Comparison of ENCODE assay signal across 8 cellular contexts in the genomic region with DNA sequence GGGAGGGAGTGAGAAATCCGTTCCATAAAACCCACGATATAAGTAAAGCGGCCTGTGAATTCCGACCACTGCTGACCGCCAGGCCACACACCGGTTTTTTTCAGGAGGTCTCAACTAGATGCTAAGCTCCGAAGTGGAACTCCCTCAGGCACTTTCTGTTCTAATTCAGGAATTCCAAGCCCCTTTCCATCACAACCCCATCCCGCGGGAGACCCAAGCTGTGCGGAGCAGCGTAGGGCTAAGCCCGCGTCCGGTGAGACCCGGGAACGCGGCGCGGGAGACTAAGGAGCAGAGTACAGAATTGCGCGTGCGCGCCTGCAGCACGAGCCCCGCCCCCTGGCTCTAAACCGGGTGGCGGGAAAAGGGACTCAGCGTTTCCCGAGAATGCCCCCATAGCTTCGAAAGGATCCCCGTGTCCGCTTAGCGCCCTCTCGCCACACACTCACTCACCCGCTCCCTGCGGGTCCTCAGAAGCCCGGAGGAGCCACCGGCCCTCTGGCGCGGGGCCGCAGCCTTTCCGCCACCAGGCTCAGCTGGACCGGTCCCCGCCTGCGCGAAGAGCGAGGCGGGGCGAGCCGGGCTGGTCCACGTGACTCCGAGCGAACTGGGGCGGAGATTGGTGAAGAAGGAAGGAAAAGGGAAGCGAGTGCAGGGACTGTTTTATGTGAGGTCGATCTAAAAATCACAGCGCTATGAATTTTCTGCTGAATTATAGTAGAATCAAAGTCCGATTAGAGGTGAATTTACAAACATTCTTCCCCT. TPM values are rescaled to one million over a fixed set of nuclear protein-coding genes. Genes with fewer than 3 reads are reported as not detected.
DNase-seq lines count a peak whose midpoint lies in the region; ATAC-seq and TF ChIP-seq lines count a peak whose summit lies in the region.

A gene with protein sequence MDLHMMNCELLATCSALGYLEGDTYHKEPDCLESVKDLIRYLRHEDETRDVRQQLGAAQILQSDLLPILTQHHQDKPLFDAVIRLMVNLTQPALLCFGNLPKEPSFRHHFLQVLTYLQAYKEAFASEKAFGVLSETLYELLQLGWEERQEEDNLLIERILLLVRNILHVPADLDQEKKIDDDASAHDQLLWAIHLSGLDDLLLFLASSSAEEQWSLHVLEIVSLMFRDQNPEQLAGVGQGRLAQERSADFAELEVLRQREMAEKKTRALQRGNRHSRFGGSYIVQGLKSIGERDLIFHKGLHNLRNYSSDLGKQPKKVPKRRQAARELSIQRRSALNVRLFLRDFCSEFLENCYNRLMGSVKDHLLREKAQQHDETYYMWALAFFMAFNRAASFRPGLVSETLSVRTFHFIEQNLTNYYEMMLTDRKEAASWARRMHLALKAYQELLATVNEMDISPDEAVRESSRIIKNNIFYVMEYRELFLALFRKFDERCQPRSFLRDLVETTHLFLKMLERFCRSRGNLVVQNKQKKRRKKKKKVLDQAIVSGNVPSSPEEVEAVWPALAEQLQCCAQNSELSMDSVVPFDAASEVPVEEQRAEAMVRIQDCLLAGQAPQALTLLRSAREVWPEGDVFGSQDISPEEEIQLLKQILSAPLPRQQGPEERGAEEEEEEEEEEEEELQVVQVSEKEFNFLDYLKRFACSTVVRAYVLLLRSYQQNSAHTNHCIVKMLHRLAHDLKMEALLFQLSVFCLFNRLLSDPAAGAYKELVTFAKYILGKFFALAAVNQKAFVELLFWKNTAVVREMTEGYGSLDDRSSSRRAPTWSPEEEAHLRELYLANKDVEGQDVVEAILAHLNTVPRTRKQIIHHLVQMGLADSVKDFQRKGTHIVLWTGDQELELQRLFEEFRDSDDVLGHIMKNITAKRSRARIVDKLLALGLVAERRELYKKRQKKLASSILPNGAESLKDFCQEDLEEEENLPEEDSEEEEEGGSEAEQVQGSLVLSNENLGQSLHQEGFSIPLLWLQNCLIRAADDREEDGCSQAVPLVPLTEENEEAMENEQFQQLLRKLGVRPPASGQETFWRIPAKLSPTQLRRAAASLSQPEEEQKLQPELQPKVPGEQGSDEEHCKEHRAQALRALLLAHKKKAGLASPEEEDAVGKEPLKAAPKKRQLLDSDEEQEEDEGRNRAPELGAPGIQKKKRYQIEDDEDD (minus strand): TSS at position 567 of the 762 bp plus-strand sequence. CDS start 15,256 bp downstream, outside the sequence.

- peak; percentile 91 for DNase-seq in DMS114 treated with DMSO at 0.1 percent for 48 hours (lab: John Stamatoyannopoulos, UW; ENCODE audit: unreplicated experiment)
- DNase-seq in activated T-cell treated with anti-CD3 and anti-CD28 coated beads, Interleukin-2, amount 50 U/mL, for 24 hours, result peak; percentile 94
- peak; percentile 62 to 67 for DNase-seq in stimulated activated CD8-positive, alpha-beta memory T cell treated with anti-CD3 and anti-CD28 coated beads, Interleukin-7, amount 100 ng/mL, for 1 hour (ENCODE audit: low read depth in 2 of 2)

- no peaks in the 10 kb centered on the region for H3K9me3 ChIP-seq in esophagus (ENCODE audit: control insufficient read depth in 2 of 2, insufficient read depth in 1 of 2, low read depth in 1 of 2, low read length in 1 of 2)
- no peaks in the 10 kb centered on the region for H3K9me3 ChIP-seq in mucosa of stomach (ENCODE audit: control insufficient read depth, low read length)

- peak within 1 kb of the TSS; percentile 69 to 92 for H3K27ac ChIP-seq in esophagus (ENCODE audit: low read depth in 2 of 2, low read length in 1 of 2)

- H3K9ac ChIP-seq in mucosa of stomach (ENCODE audit: low read length), result peak within 1 kb of the TSS; percentile 91

- no peaks in the 10 kb centered on the region for H3K27me3 Mint-ChIP-seq in activated T-cell treated with anti-CD3 and anti-CD28 coated beads, Interleukin-2, amount 50 U/mL, for 24 hours

- peaks cover 0 to 2% of the 10 kb centered on the region in 2 donors for H3K4me1 ChIP-seq in esophagus (ENCODE audit: control insufficient read depth in 2 of 2, insufficient read depth in 2 of 2, low read length in 1 of 2)
- H3K4me1 ChIP-seq in mucosa of stomach (ENCODE audit: control insufficient read depth, insufficient read depth, low read length), result no peaks in the 10 kb centered on the region

- H3K27me3 ChIP-seq in esophagus (ENCODE audit: control insufficient read depth in 1 of 2, insufficient read depth in 2 of 2, low read length in 2 of 2) (no peaks in the 10 kb centered on the region), mucosa of stomach (ENCODE audit: control insufficient read depth, insufficient read depth, low read length) (peaks cover 6% of the 10 kb centered on the region)

- peaks cover 29% of the 10 kb centered on the region for H3K36me3 Mint-ChIP-seq in activated T-cell treated with anti-CD3 and anti-CD28 coated beads, Interleukin-2, amount 50 U/mL, for 24 hours (ENCODE audit: low read depth)

- H3K4me1 Mint-ChIP-seq in activated T-cell treated with anti-CD3 and anti-CD28 coated beads, Interleukin-2, amount 50 U/mL, for 24 hours (ENCODE audit: low read depth), result peaks cover 17% of the 10 kb centered on the region

- no peak; the same call in 1 of the 2 replicates for TF ChIP-seq EP300 in Ishikawa (IDR thresholded peaks at IDR 0.05; ENCODE audit: borderline replicate concordance)

- H3K4me3 Mint-ChIP-seq in activated T-cell treated with anti-CD3 and anti-CD28 coated beads, Interleukin-2, amount 50 U/mL, for 24 hours, result peak within 1 kb of the TSS; percentile 93

- H3K36me3 ChIP-seq in esophagus (ENCODE audit: control insufficient read depth in 2 of 2, insufficient read depth in 2 of 2, low read length in 1 of 2) (no peaks in the 10 kb centered on the region), mucosa of stomach (ENCODE audit: control insufficient read depth, insufficient read depth, low read length) (no peaks in the 10 kb centered on the region)

- peak within 1 kb of the TSS; percentile 96 for H3K27ac Mint-ChIP-seq in activated T-cell treated with anti-CD3 and anti-CD28 coated beads, Interleukin-2, amount 50 U/mL, for 24 hours

- 0% methylated on average over 58 of the region's 58 CpGs for WGBS in esophagus, 2 donors

- TF ChIP-seq RAD21 in Ishikawa (IDR thresholded peaks at IDR 0.05; ENCODE audit: low read depth), result no peak

- H3K4me3 ChIP-seq in esophagus (ENCODE audit: low read depth in 1 of 2, low read length in 2 of 2), result peak within 1 kb of the TSS; percentile 66 to 96
- H3K4me3 ChIP-seq in mucosa of stomach (ENCODE audit: low read length), result peak within 1 kb of the TSS; percentile 93

- ATAC-seq in GM21529 (IDR thresholded peaks at IDR 0.05; ENCODE audit: unreplicated experiment), result peak; percentile 93

- no peaks in the 10 kb centered on the region for H3K9me3 Mint-ChIP-seq in activated T-cell treated with anti-CD3 and anti-CD28 coated beads, Interleukin-2, amount 50 U/mL, for 24 hours

TF ChIP-seq in Ishikawa, 13 proteins besides CTCF, POLR2A, EP300 and RAD21 (continues in another document):
- 0 out of 2 replicates have a peak, but pooled peaks have one; percentile 16 for TF ChIP-seq ZBTB7A (IDR thresholded peaks at IDR 0.05; ENCODE audit: low read depth)
- peak; percentile 62; the same call in 1 of the 2 replicates for TF ChIP-seq TCF12 (IDR thresholded peaks at IDR 0.05; ENCODE audit: low read depth)
- TF ChIP-seq, protein P1, sequence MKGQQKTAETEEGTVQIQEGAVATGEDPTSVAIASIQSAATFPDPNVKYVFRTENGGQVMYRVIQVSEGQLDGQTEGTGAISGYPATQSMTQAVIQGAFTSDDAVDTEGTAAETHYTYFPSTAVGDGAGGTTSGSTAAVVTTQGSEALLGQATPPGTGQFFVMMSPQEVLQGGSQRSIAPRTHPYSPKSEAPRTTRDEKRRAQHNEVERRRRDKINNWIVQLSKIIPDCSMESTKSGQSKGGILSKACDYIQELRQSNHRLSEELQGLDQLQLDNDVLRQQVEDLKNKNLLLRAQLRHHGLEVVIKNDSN (IDR thresholded peaks at IDR 0.05), result peak; percentile 98
- TF ChIP-seq CREB1 (IDR thresholded peaks at IDR 0.05; ENCODE audit: low read depth), result 0 out of 2 replicates have a peak, but pooled peaks have one; percentile 19
- TF ChIP-seq TEAD4 (IDR thresholded peaks at IDR 0.05), result no peak; the same call in 1 of the 2 replicates
- TF ChIP-seq CEBPB (IDR thresholded peaks at IDR 0.05), result no peak
- TF ChIP-seq FOXM1 (IDR thresholded peaks at IDR 0.05; ENCODE audit: borderline replicate concordance, low read depth), result no peak

TF ChIP-seq in PFSK-1, 5 proteins besides CTCF, POLR2A, EP300 and RAD21:
- TF ChIP-seq POLR2AphosphoS5 (IDR thresholded peaks at IDR 0.05; ENCODE audit: low read depth, low read length), result peak; percentile 98
- peak; percentile 18 for TF ChIP-seq FOXP2 (optimal IDR thresholded peaks at IDR 0.05; ENCODE audit: borderline replicate concordance, extremely low read depth, extremely low read length, insufficient read depth)
- TF ChIP-seq, protein P2, sequence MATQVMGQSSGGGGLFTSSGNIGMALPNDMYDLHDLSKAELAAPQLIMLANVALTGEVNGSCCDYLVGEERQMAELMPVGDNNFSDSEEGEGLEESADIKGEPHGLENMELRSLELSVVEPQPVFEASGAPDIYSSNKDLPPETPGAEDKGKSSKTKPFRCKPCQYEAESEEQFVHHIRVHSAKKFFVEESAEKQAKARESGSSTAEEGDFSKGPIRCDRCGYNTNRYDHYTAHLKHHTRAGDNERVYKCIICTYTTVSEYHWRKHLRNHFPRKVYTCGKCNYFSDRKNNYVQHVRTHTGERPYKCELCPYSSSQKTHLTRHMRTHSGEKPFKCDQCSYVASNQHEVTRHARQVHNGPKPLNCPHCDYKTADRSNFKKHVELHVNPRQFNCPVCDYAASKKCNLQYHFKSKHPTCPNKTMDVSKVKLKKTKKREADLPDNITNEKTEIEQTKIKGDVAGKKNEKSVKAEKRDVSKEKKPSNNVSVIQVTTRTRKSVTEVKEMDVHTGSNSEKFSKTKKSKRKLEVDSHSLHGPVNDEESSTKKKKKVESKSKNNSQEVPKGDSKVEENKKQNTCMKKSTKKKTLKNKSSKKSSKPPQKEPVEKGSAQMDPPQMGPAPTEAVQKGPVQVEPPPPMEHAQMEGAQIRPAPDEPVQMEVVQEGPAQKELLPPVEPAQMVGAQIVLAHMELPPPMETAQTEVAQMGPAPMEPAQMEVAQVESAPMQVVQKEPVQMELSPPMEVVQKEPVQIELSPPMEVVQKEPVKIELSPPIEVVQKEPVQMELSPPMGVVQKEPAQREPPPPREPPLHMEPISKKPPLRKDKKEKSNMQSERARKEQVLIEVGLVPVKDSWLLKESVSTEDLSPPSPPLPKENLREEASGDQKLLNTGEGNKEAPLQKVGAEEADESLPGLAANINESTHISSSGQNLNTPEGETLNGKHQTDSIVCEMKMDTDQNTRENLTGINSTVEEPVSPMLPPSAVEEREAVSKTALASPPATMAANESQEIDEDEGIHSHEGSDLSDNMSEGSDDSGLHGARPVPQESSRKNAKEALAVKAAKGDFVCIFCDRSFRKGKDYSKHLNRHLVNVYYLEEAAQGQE (IDR thresholded peaks at IDR 0.05; ENCODE audit: insufficient read depth in 1 of 2, low read depth in 2 of 2, low read length in 2 of 2), result peak in 1 of 2 experiments; percentile 8; a peak in 1 of 4 replicates
- 0 out of 2 replicates have a peak, but pooled peaks have one; percentile 45 for TF ChIP-seq TAF1 (IDR thresholded peaks at IDR 0.05; ENCODE audit: borderline replicate concordance, insufficient read depth, low read length)
- TF ChIP-seq SIN3A (IDR thresholded peaks at IDR 0.05; ENCODE audit: borderline replicate concordance, insufficient read depth, low read length), result peak; percentile 86; the same call in 1 of the 2 replicates
TF ChIP-seq in PFSK-1: peak in this region for 5.

RNA-seq across cellular contexts. Expression of the gene that starts here (rescaled TPM):
- polyA plus RNA-seq in PFSK-1 (2012; ENCODE audit: insufficient read length, low read depth), result 17.2 TPM
- polyA plus RNA-seq in esophagus, result 1 to 10 TPM; 9.2 TPM

Comparison
In these comparisons a context has a peak if more than half of its experiments do, and no peak if none do; other contexts are left out.
1. Peak in every context shown above with its lines: DNase-seq, ATAC-seq, H3K4me3 ChIP-seq and H3K27ac ChIP-seq.